12 cellular contexts compared by ENCODE assay signal in the genomic region with DNA sequence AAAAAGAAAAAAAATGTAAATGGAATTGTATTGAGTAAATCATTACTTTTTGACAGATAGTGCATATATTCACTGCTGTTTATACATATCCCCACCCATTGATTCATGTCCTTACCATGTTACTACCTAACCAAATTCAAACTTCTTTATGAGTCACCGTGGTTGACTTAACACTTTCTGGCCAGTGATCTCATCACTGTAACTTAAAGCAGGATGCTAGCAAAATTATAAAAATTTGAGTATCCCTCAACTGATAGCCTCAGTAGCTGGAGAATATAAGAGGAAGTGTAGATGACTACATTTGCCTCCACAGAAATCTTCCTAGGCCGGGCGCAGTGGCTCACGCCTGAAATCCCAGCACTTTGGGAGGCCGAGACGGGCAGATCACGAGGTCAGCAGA. TPM values are rescaled to one million over a fixed set of nuclear protein-coding genes. Genes with fewer than 3 reads are reported as not detected.
A peak's percentile ranks its signal among the peaks of the same experiment; 100 is the strongest.
DNase-seq lines count a peak whose midpoint lies in the region; ATAC-seq and TF ChIP-seq lines count a peak whose summit lies in the region.
"Had no signal": no experiment of that assay in that cellular context is flagged by ENCODE, and none has a peak within 500 bp of the region (broad histone marks: within the 10 kb centered on the region; RNA-seq: fewer than 3 reads in every experiment).

No MANE protein-coding gene starts in this region.

- peaks cover 43% of the 10 kb centered on the region for H3K4me1 Mint-ChIP-seq in activated T-cell treated with anti-CD3 and anti-CD28 coated beads, Interleukin-2, amount 50 U/mL, for 24 hours (ENCODE audit: low read depth)
- peaks cover 36% of the 10 kb centered on the region for H3K4me1 Mint-ChIP-seq in activated naive CD8-positive, alpha-beta T cell treated with anti-CD3 and anti-CD28 coated beads, Interleukin-2, amount 50 U/mL, for 24 hours
- H3K4me1 Mint-ChIP-seq in stimulated activated effector memory CD8-positive, alpha-beta T cell treated with anti-CD3 and anti-CD28 coated beads, Interleukin-12 subunit alpha, Interleukin-12 subunit beta, amount 100 ng/mL, for 72 hours = peaks cover 18% of the 10 kb centered on the region
- H3K4me1 Mint-ChIP-seq: mesothelial cell of epicardium had no signal

- no peak overlapping the region for H3K4me3 Mint-ChIP-seq in activated T-cell treated with anti-CD3 and anti-CD28 coated beads, Interleukin-2, amount 50 U/mL, for 24 hours
- no peak overlapping the region for H3K4me3 Mint-ChIP-seq in activated naive CD8-positive, alpha-beta T cell treated with anti-CD3 and anti-CD28 coated beads, Interleukin-2, amount 50 U/mL, for 24 hours
- no peak overlapping the region for H3K4me3 Mint-ChIP-seq in stimulated activated effector memory CD8-positive, alpha-beta T cell treated with anti-CD3 and anti-CD28 coated beads, Interleukin-12 subunit alpha, Interleukin-12 subunit beta, amount 100 ng/mL, for 72 hours
- H3K4me3 Mint-ChIP-seq: B cell, mesothelial cell of epicardium had no signal

- H3K9me3 ChIP-seq in WERI-Rb-1 (ENCODE audit: severe bottlenecking) = no peaks in the 10 kb centered on the region

- no peak for TF ChIP-seq CTCF in WERI-Rb-1 (IDR thresholded peaks at IDR 0.05; ENCODE audit: low read depth, low read length)

- no peak overlapping the region for H3K4me3 ChIP-seq in WERI-Rb-1 (ENCODE audit: low read depth, low read length)

- peak; percentile 58 for ATAC-seq in HG03469 (IDR thresholded peaks at IDR 0.05; ENCODE audit: unreplicated experiment)
- peak; percentile 99 for ATAC-seq in activated naive CD8-positive, alpha-beta T cell treated with anti-CD3 and anti-CD28 coated beads, Interleukin-2, amount 50 U/mL, for 24 hours
- peak; percentile 100 for ATAC-seq in stimulated activated effector memory CD8-positive, alpha-beta T cell treated with anti-CD3 and anti-CD28 coated beads, Interleukin-12 subunit alpha, Interleukin-12 subunit beta, amount 100 ng/mL, for 72 hours

- no peaks in the 10 kb centered on the region for H3K27me3 Mint-ChIP-seq in activated T-cell treated with anti-CD3 and anti-CD28 coated beads, Interleukin-2, amount 50 U/mL, for 24 hours
- no peaks in the 10 kb centered on the region for H3K27me3 Mint-ChIP-seq in activated naive CD8-positive, alpha-beta T cell treated with anti-CD3 and anti-CD28 coated beads, Interleukin-2, amount 50 U/mL, for 24 hours
- H3K27me3 Mint-ChIP-seq: B cell had no signal

- no peaks in the 10 kb centered on the region for H3K9me3 Mint-ChIP-seq in activated T-cell treated with anti-CD3 and anti-CD28 coated beads, Interleukin-2, amount 50 U/mL, for 24 hours
- H3K9me3 Mint-ChIP-seq in activated naive CD8-positive, alpha-beta T cell treated with anti-CD3 and anti-CD28 coated beads, Interleukin-2, amount 50 U/mL, for 24 hours = no peaks in the 10 kb centered on the region
- no peaks in the 10 kb centered on the region for H3K9me3 Mint-ChIP-seq in stimulated activated effector memory CD8-positive, alpha-beta T cell treated with anti-CD3 and anti-CD28 coated beads, Interleukin-12 subunit alpha, Interleukin-12 subunit beta, amount 100 ng/mL, for 72 hours
- H3K9me3 Mint-ChIP-seq: mesothelial cell of epicardium had no signal

- no peaks in the 10 kb centered on the region for H3K27me3 ChIP-seq in WERI-Rb-1 (ENCODE audit: insufficient read depth, low read depth, severe bottlenecking)

- H3K27ac ChIP-seq in WERI-Rb-1 = no peak overlapping the region

- peaks cover 65% of the 10 kb centered on the region for H3K36me3 ChIP-seq in WERI-Rb-1

- H3K27ac Mint-ChIP-seq in activated T-cell treated with anti-CD3 and anti-CD28 coated beads, Interleukin-2, amount 50 U/mL, for 24 hours = peak overlapping the region; percentile 87
- H3K27ac Mint-ChIP-seq in activated naive CD8-positive, alpha-beta T cell treated with anti-CD3 and anti-CD28 coated beads, Interleukin-2, amount 50 U/mL, for 24 hours = peak overlapping the region; percentile 70
- H3K27ac Mint-ChIP-seq in stimulated activated effector memory CD8-positive, alpha-beta T cell treated with anti-CD3 and anti-CD28 coated beads, Interleukin-12 subunit alpha, Interleukin-12 subunit beta, amount 100 ng/mL, for 72 hours = no peak overlapping the region
- H3K27ac Mint-ChIP-seq: B cell, mesothelial cell of epicardium had no signal

- H3K36me3 Mint-ChIP-seq in activated T-cell treated with anti-CD3 and anti-CD28 coated beads, Interleukin-2, amount 50 U/mL, for 24 hours (ENCODE audit: low read depth) = peaks cover 89% of the 10 kb centered on the region
- H3K36me3 Mint-ChIP-seq in activated naive CD8-positive, alpha-beta T cell treated with anti-CD3 and anti-CD28 coated beads, Interleukin-2, amount 50 U/mL, for 24 hours (ENCODE audit: low read depth) = peaks cover 55% of the 10 kb centered on the region
- peaks cover 83% of the 10 kb centered on the region for H3K36me3 Mint-ChIP-seq in stimulated activated effector memory CD8-positive, alpha-beta T cell treated with anti-CD3 and anti-CD28 coated beads, Interleukin-12 subunit alpha, Interleukin-12 subunit beta, amount 100 ng/mL, for 72 hours

- no peak for DNase-seq in activated T-cell treated with anti-CD3 and anti-CD28 coated beads, Interleukin-2, amount 50 U/mL, for 24 hours
- no peak for DNase-seq in activated T-cell treated with anti-CD3 and anti-CD28 coated beads, Interleukin-2, amount 50 U/mL, for 1 hour
- DNase-seq in activated naive CD8-positive, alpha-beta T cell treated with anti-CD3 and anti-CD28 coated beads, Interleukin-2, amount 50 U/mL, for 24 hours = no peak
- no peak for DNase-seq in stimulated activated effector memory CD8-positive, alpha-beta T cell treated with anti-CD3 and anti-CD28 coated beads, Interleukin-12 subunit alpha, Interleukin-12 subunit beta, amount 100 ng/mL, for 72 hours (ENCODE audit: low spot score in 2 of 2)
- DNase-seq in WERI-Rb-1 (no peak), mucosa of gallbladder (ENCODE audit: low spot score) (no peak), NOMO-1 treated with dmso at 0.1 percent for 144 hours (lab: John Stamatoyannopoulos, UW; ENCODE audit: unreplicated experiment) (no peak)
- DNase-seq: cerebellar nuclear complex, NCI-H1105 treated with DMSO at 0.1 percent for 48 hours had no signal

RNA-seq across cellular contexts. Expression of gene CNOT9, which starts 13.4 kb away (rescaled TPM):
- total RNA-seq in mucosa of gallbladder = 27.6 TPM

RNA-seq across cellular contexts. Expression of gene USP37, which starts 13.9 kb away (rescaled TPM):
- 12.0 TPM for total RNA-seq in mucosa of gallbladder

RNA-seq across cellular contexts. Expression of gene PLCD4, which starts 25.6 kb away (rescaled TPM):
- total RNA-seq in mucosa of gallbladder = 0.49 TPM
